Comparison of ENCODE assay signal across 31 cellular contexts in genomic region chr12:21369141-21369980, GRCh38. TPM values are rescaled to one million over a fixed set of nuclear protein-coding genes. Genes with fewer than 3 reads are reported as not detected.
"Had no signal": no experiment of that assay in that cellular context is flagged by ENCODE, and none has a peak within 500 bp of the region (broad histone marks: within the 10 kb centered on the region; RNA-seq: fewer than 3 reads in every experiment).

No MANE protein-coding gene starts in this region.

- ATAC-seq: activated CD4-positive, alpha-beta T cell treated with anti-CD3 and anti-CD28 coated beads for 36 hours; heart right ventricle; left colon; upper lobe of right lung; WTC11 had no signal

- H3K4me3 Mint-ChIP-seq: activated CD4-positive, alpha-beta T cell treated with anti-CD3 and anti-CD28 coated beads for 36 hours; activated naive CD4-positive, alpha-beta T cell treated with anti-CD3 and anti-CD28 coated beads for 36 hours; dendritic cell treated with granulocyte-macrophage colony-stimulating factor and Interleukin-4, amounts not matched to agents 40 ng/mL and 50 ng/mL, for 4 days; memory B cell; WTC11 had no signal

- H3K9me3 ChIP-seq: sigmoid colon, thyroid gland, upper lobe of right lung had no signal

- H3K4me3 ChIP-seq: heart right ventricle, sigmoid colon, thyroid gland, upper lobe of right lung had no signal

- DNase-seq: activated CD4-positive, alpha-beta T cell treated with anti-CD3 and anti-CD28 coated beads for 36 hours; activated CD4-positive, alpha-beta T cell treated with anti-CD3 and anti-CD28 coated beads, Interleukin-2, amount 50 U/mL, for 48 hours; activated CD8-positive, alpha-beta memory T cell treated with anti-CD3 and anti-CD28 coated beads, Interleukin-2, amount 50 U/mL, for 48 hours; activated effector memory CD4-positive, alpha-beta T cell treated with Interleukin-2 at 50 U/mL for 16 hours; activated naive CD4-positive, alpha-beta T cell treated with anti-CD3 and anti-CD28 coated beads for 36 hours; activated T-cell treated with anti-CD3 and anti-CD28 coated beads, Interleukin-2, amount 50 U/mL, for 48 hours; effector memory CD4-positive, alpha-beta T cell; heart right ventricle; left colon; nucleus accumbens; retina; sigmoid colon; stimulated activated CD4-positive, alpha-beta T cell treated with anti-CD3 and anti-CD28 coated beads, Interleukin-2, amount 100 ng/mL, for 48 hours; stimulated activated naive CD4-positive, alpha-beta T cell treated with Interleukin-2 at 50 U/mL for 16 hours; substantia nigra; T1000; thyroid gland; upper lobe of right lung had no signal

- H3K27me3 ChIP-seq: heart right ventricle, sigmoid colon, thyroid gland, upper lobe of right lung had no signal

- H3K4me1 ChIP-seq: heart right ventricle, sigmoid colon, thyroid gland, upper lobe of right lung had no signal

- H3K27ac Mint-ChIP-seq: activated CD4-positive, alpha-beta T cell treated with anti-CD3 and anti-CD28 coated beads for 36 hours; activated naive CD4-positive, alpha-beta T cell treated with anti-CD3 and anti-CD28 coated beads for 36 hours; dendritic cell treated with granulocyte-macrophage colony-stimulating factor and Interleukin-4, amounts not matched to agents 40 ng/mL and 50 ng/mL, for 4 days; memory B cell; progenitor cell of endocrine pancreas; WTC11 had no signal

- H3K27me3 Mint-ChIP-seq: activated CD4-positive, alpha-beta T cell treated with anti-CD3 and anti-CD28 coated beads for 36 hours; dendritic cell treated with granulocyte-macrophage colony-stimulating factor and Interleukin-4, amounts not matched to agents 40 ng/mL and 50 ng/mL, for 4 days; memory B cell had no signal

- H3K27ac ChIP-seq: heart right ventricle, sigmoid colon, thyroid gland, upper lobe of right lung had no signal

- H3K9me3 Mint-ChIP-seq: activated naive CD4-positive, alpha-beta T cell treated with anti-CD3 and anti-CD28 coated beads for 36 hours; dendritic cell treated with granulocyte-macrophage colony-stimulating factor and Interleukin-4, amounts not matched to agents 40 ng/mL and 50 ng/mL, for 4 days; memory B cell had no signal

- H3K36me3 ChIP-seq: heart right ventricle, sigmoid colon, thyroid gland, upper lobe of right lung had no signal

- H3K36me3 Mint-ChIP-seq: memory B cell had no signal

RNA-seq across cellular contexts. Expression of gene IAPP, which starts 3.3 kb away (rescaled TPM):
- total RNA-seq: activated CD4-positive, alpha-beta T cell treated with anti-CD3 and anti-CD28 coated beads for 36 hours; activated CD8-positive, alpha-beta memory T cell treated with anti-CD3 and anti-CD28 coated beads for 36 hours; activated naive CD4-positive, alpha-beta T cell treated with anti-CD3 and anti-CD28 coated beads for 36 hours; cardiac septum; epithelial cell of proximal tubule; fibroblast of villous mesenchyme; heart right ventricle; left colon; lower leg skin; mononuclear cell; progenitor cell of endocrine pancreas; sigmoid colon; T-helper 1 cell treated with Interleukin-12 subunit alpha and Interleukin-12 subunit beta and Interleukin-4 antibody, amounts not matched to agents 30 ng/mL and 1 ng/mL, for 36 hours; thyroid gland; upper lobe of right lung; WTC11 had no signal
- polyA plus RNA-seq: keratinocyte, neural cell had no signal

RNA-seq across cellular contexts. Expression of gene SLCO1A2, which starts 34.6 kb away (rescaled TPM):
- total RNA-seq: activated CD4-positive, alpha-beta T cell treated with anti-CD3 and anti-CD28 coated beads for 36 hours; activated CD8-positive, alpha-beta memory T cell treated with anti-CD3 and anti-CD28 coated beads for 36 hours; activated naive CD4-positive, alpha-beta T cell treated with anti-CD3 and anti-CD28 coated beads for 36 hours; cardiac septum; epithelial cell of proximal tubule; heart right ventricle; left colon; sigmoid colon; T-helper 1 cell treated with Interleukin-12 subunit alpha and Interleukin-12 subunit beta and Interleukin-4 antibody, amounts not matched to agents 30 ng/mL and 1 ng/mL, for 36 hours had no signal
- polyA plus RNA-seq: heart right ventricle, keratinocyte, neural cell had no signal
